ENCODE assay signal across 18 cellular contexts in the genomic region with DNA sequence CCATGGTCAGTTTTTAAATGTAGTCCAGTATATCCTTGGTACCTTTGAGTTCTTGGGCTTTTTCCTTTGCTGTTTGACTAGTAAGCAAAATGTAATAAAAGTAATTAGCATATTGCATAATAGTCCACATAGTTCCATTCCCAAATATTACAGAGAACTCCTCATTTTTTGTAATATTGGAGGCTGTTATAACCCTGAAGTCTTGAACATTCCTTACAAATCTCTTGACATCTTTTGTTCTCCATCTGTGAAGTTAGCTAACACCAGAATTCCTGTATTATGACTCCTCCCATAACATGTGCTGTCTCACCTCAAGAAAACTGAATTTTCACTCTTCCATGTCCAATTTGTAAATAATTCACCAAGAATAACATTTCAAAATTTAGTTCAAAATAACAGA. TPM values are rescaled to one million over a fixed set of nuclear protein-coding genes. Genes with fewer than 3 reads are reported as not detected.
DNase-seq lines count a peak whose midpoint lies in the region; TF ChIP-seq lines count a peak whose summit lies in the region.
"Had no signal": no experiment of that assay in that cellular context is flagged by ENCODE, and none has a peak within 500 bp of the region (broad histone marks: within the 10 kb centered on the region; RNA-seq: fewer than 3 reads in every experiment).

No MANE protein-coding gene starts in this region.

- H3K4me1 ChIP-seq in cardiac muscle cell (ENCODE audit: low read depth) = peaks cover 42% of the 10 kb centered on the region
- H3K4me1 ChIP-seq in right atrium auricular region = peaks cover 0 to 43% of the 10 kb centered on the region in 2 donors
- no peaks in the 10 kb centered on the region for H3K4me1 ChIP-seq in endodermal cell (ENCODE audit: control insufficient read depth, insufficient read depth, low read length)

- no peak overlapping the region for H3K9ac ChIP-seq in endodermal cell (ENCODE audit: extremely low read depth, low read length, poor library complexity, severe bottlenecking)

- H3K27ac ChIP-seq in cardiac muscle cell (peak overlapping the region; percentile 88), right atrium auricular region (no peak overlapping the region), endodermal cell (ENCODE audit: low read depth, low read length) (no peak overlapping the region)
- H3K27ac ChIP-seq: esophagus muscularis mucosa, hepatocyte, stomach had no signal

- peaks cover 61% of the 10 kb centered on the region for H3K4me1 Mint-ChIP-seq in activated naive CD8-positive, alpha-beta T cell treated with anti-CD3 and anti-CD28 coated beads for 36 hours
- peaks cover 19% of the 10 kb centered on the region for H3K4me1 Mint-ChIP-seq in endodermal cell

- peaks cover 37% of the 10 kb centered on the region for H3K36me3 Mint-ChIP-seq in activated naive CD8-positive, alpha-beta T cell treated with anti-CD3 and anti-CD28 coated beads for 36 hours
- peaks cover 22% of the 10 kb centered on the region for H3K36me3 Mint-ChIP-seq in endodermal cell (ENCODE audit: low read depth)

- POLR2A ChIA-PET in GM10248 (lab: Yijun Ruan, JAX) = no interaction called here

- H3K36me3 ChIP-seq in cardiac muscle cell (no peaks in the 10 kb centered on the region), right atrium auricular region (no peaks in the 10 kb centered on the region), endodermal cell (ENCODE audit: control insufficient read depth, insufficient read depth, low read length) (peaks cover 33% of the 10 kb centered on the region)
- H3K36me3 ChIP-seq: esophagus muscularis mucosa, stomach had no signal

- H3K4me3 Mint-ChIP-seq in activated naive CD8-positive, alpha-beta T cell treated with anti-CD3 and anti-CD28 coated beads for 36 hours = no peak overlapping the region
- H3K4me3 Mint-ChIP-seq in endodermal cell = no peak overlapping the region
- H3K4me3 Mint-ChIP-seq: activated CD4-positive, alpha-beta memory T cell treated with anti-CD3 and anti-CD28 coated beads, Interleukin-2, amount 10 ng/mL, durations not matched to agents 7 days and 5 days had no signal

- no peaks in the 10 kb centered on the region for H3K27me3 Mint-ChIP-seq in activated naive CD8-positive, alpha-beta T cell treated with anti-CD3 and anti-CD28 coated beads for 36 hours
- H3K27me3 Mint-ChIP-seq in endodermal cell (ENCODE audit: insufficient read depth) = no peaks in the 10 kb centered on the region
- H3K27me3 Mint-ChIP-seq: activated CD4-positive, alpha-beta memory T cell treated with anti-CD3 and anti-CD28 coated beads, Interleukin-2, amount 10 ng/mL, durations not matched to agents 7 days and 5 days; progenitor cell of endocrine pancreas had no signal

- H3K9me3 Mint-ChIP-seq in activated naive CD8-positive, alpha-beta T cell treated with anti-CD3 and anti-CD28 coated beads for 36 hours = no peaks in the 10 kb centered on the region
- H3K9me3 Mint-ChIP-seq in endodermal cell = no peaks in the 10 kb centered on the region
- H3K9me3 Mint-ChIP-seq: activated CD4-positive, alpha-beta memory T cell treated with anti-CD3 and anti-CD28 coated beads, Interleukin-2, amount 10 ng/mL, durations not matched to agents 7 days and 5 days had no signal

- H3K27me3 ChIP-seq in cardiac muscle cell = no peaks in the 10 kb centered on the region
- H3K27me3 ChIP-seq in right atrium auricular region = no peaks in the 10 kb centered on the region
- no peaks in the 10 kb centered on the region for H3K27me3 ChIP-seq in endodermal cell (ENCODE audit: control insufficient read depth, insufficient read depth, low read length, poor library complexity, severe bottlenecking)
- H3K27me3 ChIP-seq: esophagus muscularis mucosa, hepatocyte, stomach had no signal

- CTCF ChIA-PET in GM10248 (lab: Yijun Ruan, JAX) = interaction anchor here (0.7 to 1.4 kb wide), 5 partner anchors 9 to 55 kb away, joined by 3 to 5 read pairs (median 4); a partner anchor contains a TSS

- peak overlapping the region; percentile 61 for H3K27ac Mint-ChIP-seq in activated naive CD8-positive, alpha-beta T cell treated with anti-CD3 and anti-CD28 coated beads for 36 hours
- no peak overlapping the region for H3K27ac Mint-ChIP-seq in endodermal cell
- H3K27ac Mint-ChIP-seq: activated CD4-positive, alpha-beta memory T cell treated with anti-CD3 and anti-CD28 coated beads, Interleukin-2, amount 10 ng/mL, durations not matched to agents 7 days and 5 days; progenitor cell of endocrine pancreas had no signal

- no peaks in the 10 kb centered on the region for H3K9me3 ChIP-seq in cardiac muscle cell (ENCODE audit: low read depth)
- no peaks in the 10 kb centered on the region for H3K9me3 ChIP-seq in right atrium auricular region
- peaks cover 4% of the 10 kb centered on the region for H3K9me3 ChIP-seq in endodermal cell (ENCODE audit: control insufficient read depth, low read length)
- H3K9me3 ChIP-seq: esophagus muscularis mucosa, stomach had no signal

- H3K4me3 ChIP-seq in cardiac muscle cell = no peak overlapping the region
- no peak overlapping the region for H3K4me3 ChIP-seq in right atrium auricular region
- H3K4me3 ChIP-seq in endodermal cell (ENCODE audit: low read length) = no peak overlapping the region
- H3K4me3 ChIP-seq: esophagus muscularis mucosa, hepatocyte, stomach had no signal

- DNase-seq in cardiac muscle cell (ENCODE audit: low read depth in 1 of 2, low spot score in 1 of 2) = peak in 1 of 2 donors; percentile 52
- no peak for DNase-seq in right atrium auricular region (ENCODE audit: low spot score)
- no peak for DNase-seq in activated naive CD8-positive, alpha-beta T cell treated with anti-CD3 and anti-CD28 coated beads for 36 hours
- DNase-seq in glomerular visceral epithelial cell (ENCODE audit: extremely low spot score) = peak; percentile 48
- no peak for DNase-seq in NCI-H526 (lab: John Stamatoyannopoulos, UW)
- DNase-seq in endodermal cell = no peak
- no peak for DNase-seq in ureter (ENCODE audit: low spot score)
- no peak for DNase-seq in GM10248 (ENCODE audit: extremely low spot score)
- DNase-seq: activated CD4-positive, alpha-beta memory T cell treated with anti-CD3 and anti-CD28 coated beads, Interleukin-2, amount 10 ng/mL, durations not matched to agents 7 days and 5 days; activated effector memory CD4-positive, alpha-beta T cell treated with anti-CD3 and anti-CD28 coated beads, Interleukin-2, amount 50 U/mL, for 16 hours; COR-L47; KG1; NCI-H1092; NCI-H69; stomach had no signal

- TF ChIP-seq CTCF in cardiac muscle cell (IDR thresholded peaks at IDR 0.05; ENCODE audit: low read depth, low read length) (no peak), right atrium auricular region (IDR thresholded peaks at IDR 0.05) (no peak), endodermal cell (conservative IDR thresholded peaks at IDR 0.05) (no peak), GM10248 (IDR thresholded peaks at IDR 0.05; ENCODE audit: control extremely low read depth, extremely low read depth, low read depth, missing control alignments) (no peak)

RNA-seq across cellular contexts. Expression of a gene that starts 17.1 kb away (rescaled TPM):
- total RNA-seq in cardiac muscle cell (24.1 and 48.9 TPM in 2 replicates), right atrium auricular region (10 to 100 TPM; 32.5 to 32.9 TPM), endodermal cell (100 to 1,000 TPM in 1 of 2 donors, 10 to 100 TPM in 1; 87.1 to 105 TPM), ureter (92.0 TPM)
- 31.9 and 54.0 TPM in 2 replicates for polyA plus RNA-seq in cardiac muscle cell
- 10 to 100 TPM; 71.9 to 81.8 TPM for total RNA-seq in activated naive CD8-positive, alpha-beta T cell treated with anti-CD3 and anti-CD28 coated beads for 36 hours
- 81.8 TPM for polyA plus RNA-seq in endodermal cell (2013, experiment 1 of 2)
- polyA plus RNA-seq in endodermal cell (2013, experiment 2 of 2) = 73.3 TPM
